ENCODE assay signal across 18 cellular contexts in the genomic region with DNA sequence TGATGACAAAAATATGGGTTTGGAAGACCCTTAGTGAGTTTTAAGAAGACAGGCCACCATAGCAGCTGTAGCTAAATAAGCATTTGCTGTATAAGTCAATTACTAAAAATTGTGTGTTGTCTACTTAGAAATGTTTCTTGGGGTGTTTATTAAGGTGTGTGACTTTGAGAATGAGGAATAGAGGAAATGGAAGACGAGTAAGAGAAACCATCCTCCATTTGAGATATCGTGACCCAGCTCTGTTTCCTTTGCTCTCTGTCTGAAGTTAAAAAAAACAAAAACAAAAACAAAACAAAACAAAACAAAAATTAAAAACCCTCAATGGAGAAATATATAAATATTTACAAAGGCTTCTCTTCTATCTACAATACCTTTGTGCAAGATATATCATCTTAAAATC. TPM values are rescaled to one million over a fixed set of nuclear protein-coding genes. Genes with fewer than 3 reads are reported as not detected.
DNase-seq lines count a peak whose midpoint lies in the region; ATAC-seq and FAIRE-seq lines count a peak whose summit lies in the region.
"Had no signal": no experiment of that assay in that cellular context is flagged by ENCODE, and none has a peak within 500 bp of the region (broad histone marks: within the 10 kb centered on the region; RNA-seq: fewer than 3 reads in every experiment).

No MANE protein-coding gene starts in this region.

- H3K9me3 Mint-ChIP-seq in CD4-positive, alpha-beta memory T cell: no peaks in the 10 kb centered on the region
- H3K9me3 Mint-ChIP-seq in activated CD8-positive, alpha-beta T cell treated with anti-CD3 and anti-CD28 coated beads, Interleukin-2, amount 10 ng/mL, durations not matched to agents 7 days and 5 days (ENCODE audit: insufficient read depth): no peaks in the 10 kb centered on the region
- H3K9me3 Mint-ChIP-seq in naive thymus-derived CD4-positive, alpha-beta T cell: peaks cover 0 to 2% (median 0%) of the 10 kb centered on the region in 11 donors

- peak overlapping the region; percentile 48 to 87 (median 76) for H3K4me3 Mint-ChIP-seq in CD4-positive, alpha-beta memory T cell
- peak overlapping the region; percentile 79 for H3K4me3 Mint-ChIP-seq in activated CD8-positive, alpha-beta T cell treated with anti-CD3 and anti-CD28 coated beads, Interleukin-2, amount 10 ng/mL, durations not matched to agents 7 days and 5 days
- H3K4me3 Mint-ChIP-seq in naive thymus-derived CD4-positive, alpha-beta T cell: peak overlapping the region; percentile 72 to 89 (median 83)
- H3K4me3 Mint-ChIP-seq: mesothelial cell of epicardium had no signal

- FAIRE-seq in GM18507 (lab: Jason Lieb, UNC): peak; percentile 67

- H3K27me3 Mint-ChIP-seq in CD4-positive, alpha-beta memory T cell: no peaks in the 10 kb centered on the region
- H3K27me3 Mint-ChIP-seq in activated CD8-positive, alpha-beta T cell treated with anti-CD3 and anti-CD28 coated beads, Interleukin-2, amount 10 ng/mL, durations not matched to agents 7 days and 5 days (ENCODE audit: low read depth): no peaks in the 10 kb centered on the region
- no peaks in the 10 kb centered on the region for H3K27me3 Mint-ChIP-seq in naive thymus-derived CD4-positive, alpha-beta T cell

- H3K4me1 ChIP-seq in CD4-positive, alpha-beta memory T cell (ENCODE audit: insufficient read depth, low read length): peaks cover 98% of the 10 kb centered on the region
- H3K4me1 ChIP-seq in naive thymus-derived CD4-positive, alpha-beta T cell (ENCODE audit: control insufficient read depth in 2 of 2, insufficient read depth in 2 of 2, low read length in 2 of 2): peaks cover 81 to 82% of the 10 kb centered on the region in 2 donors
- H3K4me1 ChIP-seq: uterus had no signal

- H3K36me3 Mint-ChIP-seq in CD4-positive, alpha-beta memory T cell: no peaks in the 10 kb centered on the region
- H3K36me3 Mint-ChIP-seq in activated CD8-positive, alpha-beta T cell treated with anti-CD3 and anti-CD28 coated beads, Interleukin-2, amount 10 ng/mL, durations not matched to agents 7 days and 5 days (ENCODE audit: low read depth): peaks cover 5% of the 10 kb centered on the region
- H3K36me3 Mint-ChIP-seq in naive thymus-derived CD4-positive, alpha-beta T cell: peaks cover 0 to 5% (median 0%) of the 10 kb centered on the region in 5 donors
- H3K36me3 Mint-ChIP-seq: mesothelial cell of epicardium had no signal

- H3K4me3 ChIP-seq in CD4-positive, alpha-beta memory T cell (ENCODE audit: low read length in 2 of 2): peak overlapping the region; percentile 11 to 50
- H3K4me3 ChIP-seq in naive thymus-derived CD4-positive, alpha-beta T cell (ENCODE audit: low read length): peak overlapping the region; percentile 70
- H3K4me3 ChIP-seq: coronary artery, HAP-1, SJSA1, uterus had no signal

- no peaks in the 10 kb centered on the region for H3K36me3 ChIP-seq in CD4-positive, alpha-beta memory T cell (ENCODE audit: insufficient read depth, low read length)
- H3K36me3 ChIP-seq in naive thymus-derived CD4-positive, alpha-beta T cell (ENCODE audit: control insufficient read depth in 2 of 3, insufficient read depth in 3 of 3, low read length in 3 of 3): no peaks in the 10 kb centered on the region
- H3K36me3 ChIP-seq: HAP-1, SJSA1, uterus had no signal

- intact Hi-C loops in CD4-positive, alpha-beta memory T cell (cut with micrococcal nuclease): no loop called here
- intact Hi-C loops in naive thymus-derived CD4-positive, alpha-beta T cell (cut with micrococcal nuclease): loop anchor here (2.0 to 5.0 kb wide), 3 partner anchors 35 to 1324 kb away; no protein-coding TSS in a partner anchor
- intact Hi-C loops in sciatic nerve (cut with DNase I): no loop called here

- no peaks in the 10 kb centered on the region for H3K27me3 ChIP-seq in CD4-positive, alpha-beta memory T cell (ENCODE audit: insufficient read depth, low read length)
- no peaks in the 10 kb centered on the region for H3K27me3 ChIP-seq in naive thymus-derived CD4-positive, alpha-beta T cell (ENCODE audit: control insufficient read depth in 2 of 2, insufficient read depth in 2 of 2, low read length in 2 of 2)
- H3K27me3 ChIP-seq: SJSA1, uterus had no signal

- H3K4me1 Mint-ChIP-seq in CD4-positive, alpha-beta memory T cell: peaks cover 62 to 99% (median 79%) of the 10 kb centered on the region in 4 donors
- H3K4me1 Mint-ChIP-seq in activated CD8-positive, alpha-beta T cell treated with anti-CD3 and anti-CD28 coated beads, Interleukin-2, amount 10 ng/mL, durations not matched to agents 7 days and 5 days (ENCODE audit: low read depth): peaks cover 95% of the 10 kb centered on the region
- H3K4me1 Mint-ChIP-seq in naive thymus-derived CD4-positive, alpha-beta T cell: peaks cover 23 to 99% (median 86%) of the 10 kb centered on the region in 7 donors

- H3K27ac Mint-ChIP-seq in CD4-positive, alpha-beta memory T cell: peak overlapping the region; percentile 94 to 99 (median 97)
- H3K27ac Mint-ChIP-seq in activated CD8-positive, alpha-beta T cell treated with anti-CD3 and anti-CD28 coated beads, Interleukin-2, amount 10 ng/mL, durations not matched to agents 7 days and 5 days: peak overlapping the region; percentile 98
- H3K27ac Mint-ChIP-seq in naive thymus-derived CD4-positive, alpha-beta T cell: peak overlapping the region; percentile 94 to 99 (median 98)
- H3K27ac Mint-ChIP-seq: mesothelial cell of epicardium had no signal

- CTCF ChIA-PET in CD4-positive, alpha-beta memory T cell (lab: Charles Lee; ENCODE audit: partially characterized antibody): interaction anchor here (0.8 to 5.0 kb wide), 11 partner anchors 34 to 402 kb away, joined by 3 to 32 read pairs (median 8); no protein-coding TSS in a partner anchor
- CTCF ChIA-PET in activated CD8-positive, alpha-beta T cell treated with anti-CD3 and anti-CD28 coated beads, Interleukin-2, amount 10 ng/mL, durations not matched to agents 7 days and 5 days (lab: Charles Lee): interaction anchor here (0.6 to 5.1 kb wide), 11 partner anchors 10 to 140 kb away, joined by 3 to 37 read pairs (median 4); no protein-coding TSS in a partner anchor
- CTCF ChIA-PET in naive thymus-derived CD4-positive, alpha-beta T cell (lab: Charles Lee): interaction anchor here (0.7 to 4.2 kb wide), 15 partner anchors 11 to 402 kb away, joined by 3 to 29 read pairs (median 4); no protein-coding TSS in a partner anchor

- ATAC-seq in activated CD8-positive, alpha-beta T cell treated with anti-CD3 and anti-CD28 coated beads, Interleukin-2, amount 10 ng/mL, durations not matched to agents 7 days and 5 days: no peak
- ATAC-seq in naive thymus-derived CD4-positive, alpha-beta T cell: no peak
- ATAC-seq in sciatic nerve: no peak

- DNase-seq in CD4-positive, alpha-beta memory T cell: no peak
- DNase-seq in GM18507 (ENCODE audit: extremely low spot score, insufficient read length, low read depth): no peak
- DNase-seq in activated CD8-positive, alpha-beta T cell treated with anti-CD3 and anti-CD28 coated beads, Interleukin-2, amount 10 ng/mL, durations not matched to agents 7 days and 5 days: no peak
- no peak for DNase-seq in naive thymus-derived CD4-positive, alpha-beta T cell
- no peak for DNase-seq in sciatic nerve (ENCODE audit: low spot score)
- DNase-seq in NCI-H1105 (lab: John Stamatoyannopoulos, UW): no peak
- DNase-seq in germinal center (ENCODE audit: low spot score): no peak
- DNase-seq: C1 segment of cervical spinal cord, erythroblast, islet precursor cell, NCI-H1105 treated with DMSO at 0.1 percent for 48 hours, NCI-H2227 treated with DMSO at 0.1 percent for 48 hours, uterus had no signal

- H3K27ac ChIP-seq in CD4-positive, alpha-beta memory T cell (ENCODE audit: low read depth, low read length): peak overlapping the region; percentile 94
- peak overlapping the region; percentile 88 for H3K27ac ChIP-seq in naive thymus-derived CD4-positive, alpha-beta T cell (ENCODE audit: low read depth, low read length)
- H3K27ac ChIP-seq: coronary artery, uterus had no signal

- no peaks in the 10 kb centered on the region for H3K9me3 ChIP-seq in CD4-positive, alpha-beta memory T cell (ENCODE audit: control insufficient read depth in 1 of 2, low read length in 2 of 2)
- no peaks in the 10 kb centered on the region for H3K9me3 ChIP-seq in naive thymus-derived CD4-positive, alpha-beta T cell (ENCODE audit: control insufficient read depth in 2 of 3, low read length in 3 of 3)
- H3K9me3 ChIP-seq: HAP-1, SJSA1, uterus had no signal

- POLR2A ChIA-PET in CD4-positive, alpha-beta memory T cell (lab: Charles Lee; ENCODE audit: partially characterized antibody): interaction anchor here (1.0 to 32.7 kb wide), 20 partner anchors 10 to 639 kb away, joined by 3 to 1769 read pairs (median 10); partner anchors contain the start of gene TMSB4X
- POLR2A ChIA-PET in activated CD8-positive, alpha-beta T cell treated with anti-CD3 and anti-CD28 coated beads, Interleukin-2, amount 10 ng/mL, durations not matched to agents 7 days and 5 days (lab: Charles Lee): interaction anchor here (1.9 to 13.9 kb wide), 9 partner anchors 12 to 137 kb away, joined by 6 to 779 read pairs (median 37); partner anchors contain the start of gene TMSB4X
- POLR2A ChIA-PET in naive thymus-derived CD4-positive, alpha-beta T cell (lab: Charles Lee): interaction anchor here (0.7 to 24.1 kb wide), 15 partner anchors 10 to 402 kb away, joined by 3 to 1322 read pairs (median 11); partner anchors contain the start of genes FAM9C and TMSB4X

RNA-seq across cellular contexts. Expression of gene FAM9C, which starts 41.7 kb away (rescaled TPM):
- total RNA-seq in CD4-positive, alpha-beta memory T cell: not detected
- under 1 TPM in 1 of 2 donors, not detected in 1; 0.34 TPM for polyA plus RNA-seq in CD4-positive, alpha-beta memory T cell
- total RNA-seq in activated CD8-positive, alpha-beta T cell treated with anti-CD3 and anti-CD28 coated beads, Interleukin-2, amount 10 ng/mL, durations not matched to agents 7 days and 5 days: not detected
- total RNA-seq in naive thymus-derived CD4-positive, alpha-beta T cell: under 1 TPM in 2 of 5 experiments, not detected in 3; 0.16 to 0.19 TPM
- polyA plus RNA-seq in naive thymus-derived CD4-positive, alpha-beta T cell: not detected
- not detected for total RNA-seq in sciatic nerve
- total RNA-seq: osteocyte, SJSA1 had no signal

Comparison
In these comparisons a context has a peak if more than half of its experiments do, and no peak if none do; other contexts are left out.
1. intact Hi-C loops: an anchor here in naive thymus-derived CD4-positive, alpha-beta T cell (2.0 to 5.0 kb wide); none called in CD4-positive, alpha-beta memory T cell and sciatic nerve.